ENCODE assay signal across 8 cellular contexts in the genomic region with DNA sequence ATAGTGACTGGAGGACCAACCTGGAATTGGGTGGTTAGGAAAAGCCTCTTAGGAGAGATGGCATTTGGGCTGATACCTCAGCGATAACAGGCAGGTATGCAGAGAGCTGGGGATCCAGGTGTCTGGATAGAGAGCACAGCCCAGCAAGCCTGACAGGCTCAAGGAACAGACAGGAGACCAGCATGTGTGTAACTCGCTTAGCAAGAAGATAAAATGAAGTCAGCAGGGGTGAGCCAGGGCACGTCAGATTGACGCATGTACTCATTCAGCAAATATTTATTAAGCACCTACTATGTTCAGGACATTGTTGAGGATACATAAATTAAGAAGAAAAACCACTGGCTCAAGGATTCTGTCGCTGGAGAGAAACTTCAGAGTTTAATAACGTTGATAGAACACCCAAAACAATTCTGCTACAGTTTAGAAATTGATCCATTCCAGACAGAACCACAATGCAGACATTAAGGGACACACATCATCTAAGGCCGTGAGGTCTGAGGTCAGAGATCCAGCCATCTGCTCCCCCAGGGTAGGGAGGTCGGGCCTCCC. TPM values are rescaled to one million over a fixed set of nuclear protein-coding genes. Genes with fewer than 3 reads are reported as not detected.
DNase-seq lines count a peak whose midpoint lies in the region; ATAC-seq and TF ChIP-seq lines count a peak whose summit lies in the region.

No MANE protein-coding gene starts in this region.

- intact Hi-C loops in mucosa of descending colon (cut with DNase I, micrococcal nuclease), result no loop called here

- H3K36me3 ChIP-seq in HUES48 (ENCODE audit: control insufficient read depth, insufficient read depth, low read length), result no peaks in the 10 kb centered on the region
- no peaks in the 10 kb centered on the region for H3K36me3 ChIP-seq in mucosa of descending colon (ENCODE audit: low read depth)

- no peaks in the 10 kb centered on the region for H3K27me3 ChIP-seq in HUES48 (ENCODE audit: control insufficient read depth, insufficient read depth, low read length)

- peak overlapping the region; percentile 89 for H3K27ac ChIP-seq in HUES48 (ENCODE audit: low read depth, low read length)

- H3K4me3 ChIP-seq in HUES48 (ENCODE audit: low read depth, low read length) (peak overlapping the region; percentile 71), cardiac fibroblast (replicated peaks in 1 of 2; ENCODE audit: low read depth in 2 of 2, low read length in 2 of 2) (peak overlapping the region; percentile 72 to 81), mucosa of descending colon (peak overlapping the region; percentile 37)

- H3K9me3 ChIP-seq in HUES48 (ENCODE audit: control insufficient read depth, insufficient read depth, low read length), result peaks cover 66% of the 10 kb centered on the region
- no peaks in the 10 kb centered on the region for H3K9me3 ChIP-seq in mucosa of descending colon

- TF ChIP-seq CTCF in cardiac fibroblast (IDR thresholded peaks at IDR 0.05; ENCODE audit: low read depth, low read length), result no peak
- TF ChIP-seq CTCF in mucosa of descending colon (IDR thresholded peaks at IDR 0.05), result no peak

- H3K4me1 ChIP-seq in HUES48 (ENCODE audit: control insufficient read depth, insufficient read depth, low read length), result peaks cover 9% of the 10 kb centered on the region; the same call in 1 of the 2 replicates
- H3K4me1 ChIP-seq in mucosa of descending colon (ENCODE audit: low read depth), result peaks cover 6% of the 10 kb centered on the region

- peak overlapping the region; percentile 52 for H3K9ac ChIP-seq in HUES48 (ENCODE audit: low read depth, low read length)

- ATAC-seq in mucosa of descending colon, result no peak
- no peak for ATAC-seq in GM21529 (IDR thresholded peaks at IDR 0.05; ENCODE audit: unreplicated experiment)

- DNase-seq in AG20443 (ENCODE audit: low spot score), result peak; percentile 31
- DNase-seq in cardiac fibroblast (ENCODE audit: low read depth in 2 of 2), result peak; percentile 34 to 51
- no peak for DNase-seq in mucosa of descending colon
- no peak for DNase-seq in SKM-1 (lab: John Stamatoyannopoulos, UW; ENCODE audit: unreplicated experiment)
- DNase-seq in NCI-H1092 treated with DMSO at 0.1 percent for 48 hours (lab: John Stamatoyannopoulos, UW), result no peak
- DNase-seq in DMS153 (lab: John Stamatoyannopoulos, UW), result no peak

RNA-seq across cellular contexts. Expression of a gene that starts 1.1 kb away (rescaled TPM):
- total RNA-seq in mucosa of descending colon, result 10 to 100 TPM; 27.5 to 80.6 (median 29.1) TPM

Comparison
In these comparisons a context has a peak if more than half of its experiments do, and no peak if none do; other contexts are left out.
1. DNase-seq: peak in AG20443 (single experiment) and cardiac fibroblast (2 of 2); none in mucosa of descending colon (0 of 3), SKM-1 (single experiment), NCI-H1092 treated with DMSO at 0.1 percent for 48 hours (single experiment) and DMS153 (single experiment).
2. Peak in every context shown above with its lines, with median percentiles within 50 percentile points of each other: H3K4me3 ChIP-seq.